ENCODE assay signal across 8 cellular contexts in the genomic region with DNA sequence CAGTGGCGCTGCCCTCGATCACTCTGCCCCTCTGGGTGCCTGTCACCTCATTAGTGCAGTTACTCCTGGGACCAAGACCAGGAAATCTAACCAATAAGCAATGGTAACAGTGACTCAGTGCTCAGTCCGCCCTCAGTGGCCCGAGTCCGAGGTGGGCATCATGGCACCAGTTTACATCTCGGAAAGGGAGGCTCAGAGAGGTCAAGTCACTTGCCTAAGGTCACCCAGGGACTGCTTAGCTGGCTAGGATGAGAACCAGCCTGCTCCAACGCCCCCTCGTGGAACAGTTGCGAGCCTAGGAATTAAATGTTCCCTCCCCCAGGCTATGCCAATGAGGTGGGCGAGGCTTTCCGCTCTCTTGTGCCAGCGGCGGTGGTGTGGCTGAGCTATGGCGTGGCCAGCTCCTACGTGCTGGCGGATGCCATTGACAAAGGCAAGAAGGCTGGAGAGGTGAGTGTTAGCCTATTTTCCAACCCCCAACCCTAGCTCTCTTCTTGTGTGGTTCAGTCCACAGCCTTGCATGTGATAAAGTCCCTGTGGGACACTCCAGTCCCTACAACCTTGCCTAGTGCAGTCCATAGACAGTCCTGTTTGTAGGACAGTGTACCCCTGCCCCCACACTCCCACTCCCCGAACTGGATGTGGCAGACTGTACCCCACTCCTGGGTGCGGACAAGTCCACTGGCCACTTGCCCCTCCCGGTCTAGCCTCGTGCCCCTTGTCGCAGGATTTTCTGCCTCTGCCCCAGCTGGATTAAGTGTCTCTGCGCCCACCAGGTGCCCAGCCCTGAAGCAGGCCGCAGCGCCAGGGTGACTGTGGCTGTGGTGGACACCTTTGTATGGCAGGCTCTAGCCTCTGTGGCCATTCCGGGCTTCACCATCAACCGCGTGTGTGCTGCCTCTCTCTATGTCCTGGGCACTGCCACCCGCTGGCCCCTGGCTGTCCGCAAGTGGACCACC. TPM values are rescaled to one million over a fixed set of nuclear protein-coding genes. Genes with fewer than 3 reads are reported as not detected.
DNase-seq lines count a peak whose midpoint lies in the region; ATAC-seq, FAIRE-seq and TF ChIP-seq lines count a peak whose summit lies in the region.

No MANE protein-coding gene starts in this region.

- ATAC-seq in HepG2 (peak; percentile 16), HG03469 (IDR thresholded peaks at IDR 0.05; ENCODE audit: unreplicated experiment) (no peak)

- no TSS peak for BruUV-seq in HepG2 (replicated peaks; lab: Mats Ljungman, UMichigan)

- no peaks in the 10 kb centered on the region for H3K9me3 Mint-ChIP-seq in activated CD4-positive, alpha-beta T cell treated with anti-CD3 and anti-CD28 coated beads, Interleukin-2, amount 10 ng/mL, durations not matched to agents 24 days and 14 days

- no peaks in the 10 kb centered on the region for H3K79me2 ChIP-seq in GM23248 (ENCODE audit: insufficient read depth)
- peaks cover 12% of the 10 kb centered on the region for H3K79me2 ChIP-seq in HepG2 (ENCODE audit: insufficient read depth, low read length)

- peaks cover 19% of the 10 kb centered on the region for H3F3A ChIP-seq in GM23248 (ENCODE audit: insufficient read depth)

- no peaks in the 10 kb centered on the region for H4K20me1 ChIP-seq in GM23248 (ENCODE audit: insufficient read depth)
- no peaks in the 10 kb centered on the region for H4K20me1 ChIP-seq in HepG2 (ENCODE audit: insufficient read depth, low read length)

- peak; percentile 76 for TF ChIP-seq RAD21 in HepG2 (CRISPR knock-in tag; IDR thresholded peaks at IDR 0.05)

- no peaks in the 10 kb centered on the region for H3K36me3 ChIP-seq in GM23248 (ENCODE audit: low read depth)
- no peaks in the 10 kb centered on the region for H3K36me3 ChIP-seq in colonic mucosa
- peaks cover 0 to 5% of the 10 kb centered on the region in 2 experiments; a peak in 2 of 5 replicates for H3K36me3 ChIP-seq in HepG2 (replicated peaks in 1 of 2; ENCODE audit: control insufficient read depth in 1 of 2, insufficient read depth in 2 of 2, low read length in 2 of 2)

- peak overlapping the region; percentile 79 for H3K4me3 ChIP-seq in GM23248
- peak overlapping the region; percentile 64 for H3K4me3 ChIP-seq in colonic mucosa
- peak overlapping the region; percentile 68 to 89 (median 68); a peak in 5 of 6 replicates for H3K4me3 ChIP-seq in HepG2 (replicated peaks in 1 of 3; ENCODE audit: insufficient read depth in 1 of 3, low read depth in 2 of 3, low read length in 3 of 3)

- peaks cover 18% of the 10 kb centered on the region for H3K4me1 ChIP-seq in GM23248 (ENCODE audit: insufficient read depth)
- peaks cover 18% of the 10 kb centered on the region for H3K4me1 ChIP-seq in colonic mucosa
- peaks cover 31% of the 10 kb centered on the region for H3K4me1 ChIP-seq in HepG2 (ENCODE audit: insufficient read depth, low read length)

- POLR2A ChIA-PET in HepG2 (lab: Yijun Ruan, JAX), result interaction anchor here (1.0 to 7.2 kb wide), 3 partner anchors 13 to 39 kb away, joined by 3 to 164 read pairs (median 5); partner anchors contain the start of genes RNF215 and SEC14L2

- H3K27me3 ChIP-seq in GM23248 (replicated peaks; ENCODE audit: insufficient read depth), result no peaks in the 10 kb centered on the region
- H3K27me3 ChIP-seq in colonic mucosa, result no peaks in the 10 kb centered on the region
- H3K27me3 ChIP-seq in HepG2 (ENCODE audit: control insufficient read depth in 1 of 2, insufficient read depth in 2 of 2, low read length in 2 of 2), result no peaks in the 10 kb centered on the region

- no peak for TF ChIP-seq EP300 in HepG2 (IDR thresholded peaks at IDR 0.05; ENCODE audit: low read depth in 2 of 2, low read length in 2 of 2)
- no peak for TF ChIP-seq EP300 in HepG2 (CRISPR knock-in tag; IDR thresholded peaks at IDR 0.05; ENCODE audit: borderline replicate concordance)

- CTCF ChIA-PET in HepG2 (lab: Yijun Ruan, JAX; ENCODE audit: low intra/inter-chr PET ratio, low total read pairs), result interaction anchor here (1.4 to 2.5 kb wide), 3 partner anchors 35 to 40 kb away, joined by 4 to 43 read pairs (median 5); partner anchors contain the start of gene RNF215

- H3K27ac ChIP-seq in GM23248 (peak overlapping the region; percentile 97), colonic mucosa (peak overlapping the region; percentile 94), HepG2 (ENCODE audit: extremely low read length, insufficient read depth, low read length) (peak overlapping the region; percentile 70)

- H2AFZ ChIP-seq in GM23248 (peak overlapping the region; percentile 74), HepG2 (ENCODE audit: low read length) (no peak overlapping the region)

- no peaks in the 10 kb centered on the region for H3K27me3 Mint-ChIP-seq in activated CD4-positive, alpha-beta T cell treated with anti-CD3 and anti-CD28 coated beads, Interleukin-2, amount 10 ng/mL, durations not matched to agents 24 days and 14 days

- no peaks in the 10 kb centered on the region for H3K9me2 ChIP-seq in GM23248 (ENCODE audit: insufficient read depth)

- peak; percentile 72 for TF ChIP-seq CTCF in colonic mucosa (IDR thresholded peaks at IDR 0.05)
- peak; percentile 76 for TF ChIP-seq CTCF in HepG2 (CRISPR knock-in tag; IDR thresholded peaks at IDR 0.05)

- H3K9me3 ChIP-seq in GM23248 (ENCODE audit: low read depth) (no peaks in the 10 kb centered on the region), colonic mucosa (no peaks in the 10 kb centered on the region), HepG2 (ENCODE audit: low read length) (no peaks in the 10 kb centered on the region)

- in situ Hi-C loops in GM23248 (cut with MboI), result no loop called here
- in situ Hi-C loops in HepG2 (cut with HindIII; ENCODE audit: extremely low pct_ligation_motif_present, low pct_unique_long_range_greater_than_20kb), result loop anchor here (5.0 kb wide), 1 partner anchor 34 kb away; no protein-coding TSS in a partner anchor

- peak overlapping the region; percentile 98 for H3K27ac Mint-ChIP-seq in activated CD4-positive, alpha-beta T cell treated with anti-CD3 and anti-CD28 coated beads, Interleukin-2, amount 10 ng/mL, durations not matched to agents 24 days and 14 days

- intact Hi-C loops in activated CD4-positive, alpha-beta T cell treated with anti-CD3 and anti-CD28 coated beads, Interleukin-2, amount 10 ng/mL, durations not matched to agents 24 days and 14 days (cut with micrococcal nuclease), result loop anchor here (1.0 to 10.0 kb wide), 8 partner anchors 9 to 1068 kb away; partner anchors contain the start of genes NF2, SFI1, UQCR10 and ZMAT5
- intact Hi-C loops in colonic mucosa (cut with DNase I), result loop anchor here (5.0 kb wide), 1 partner anchor 34 kb away; no protein-coding TSS in a partner anchor
- intact Hi-C loops in HepG2 (cut with micrococcal nuclease; ENCODE audit: unreplicated experiment), result loop anchor here (1.0 kb wide), 1 partner anchor 35 kb away; no protein-coding TSS in a partner anchor

- H3K4me2 ChIP-seq in GM23248 (ENCODE audit: unreplicated experiment) (peak overlapping the region; percentile 88), HepG2 (ENCODE audit: low read depth, low read length) (peak overlapping the region; percentile 99)

- TF ChIP-seq POLR2A in HepG2 (IDR thresholded peaks at IDR 0.05; ENCODE audit: insufficient read depth in 1 of 2, low read depth in 2 of 2, low read length in 2 of 2), result no peak

- FAIRE-seq in HepG2 (lab: Jason Lieb, UNC), result peak; percentile 71

- peak overlapping the region; percentile 99 for H3K4me3 Mint-ChIP-seq in activated CD4-positive, alpha-beta T cell treated with anti-CD3 and anti-CD28 coated beads, Interleukin-2, amount 10 ng/mL, durations not matched to agents 24 days and 14 days

- H3K4me1 Mint-ChIP-seq in activated CD4-positive, alpha-beta T cell treated with anti-CD3 and anti-CD28 coated beads, Interleukin-2, amount 10 ng/mL, durations not matched to agents 24 days and 14 days, result peaks cover 43% of the 10 kb centered on the region

- WGBS in GM23248 (ENCODE audit: low coverage in 1 of 2, low lambda C conversion rate in 2 of 2, missing lambda C conversion rate in 2 of 2), 2 experiments, result 45 to 47% methylated on average over 29 of the region's 29 CpGs
- 77% methylated on average over 27 of the region's 29 CpGs for WGBS in HepG2 (ENCODE audit: low lambda C conversion rate)

- peaks cover 45% of the 10 kb centered on the region for H3K36me3 Mint-ChIP-seq in activated CD4-positive, alpha-beta T cell treated with anti-CD3 and anti-CD28 coated beads, Interleukin-2, amount 10 ng/mL, durations not matched to agents 24 days and 14 days (ENCODE audit: low read depth)

- DNase-seq in 8988T (peak; percentile 75), GM23248 (peak; percentile 92), NCI-H524 (lab: John Stamatoyannopoulos, UW) (peak; percentile 72 to 76), colonic mucosa (peak; percentile 95), HepG2 (ENCODE audit: low spot score) (peak; percentile 70)
- peak; percentile 95 for DNase-seq in activated CD4-positive, alpha-beta T cell treated with anti-CD3 and anti-CD28 coated beads, Interleukin-2, amount 10 ng/mL, durations not matched to agents 24 days and 14 days
- DNase-seq in stimulated activated CD4-positive, alpha-beta T cell treated with anti-CD3 and anti-CD28 coated beads, Interleukin-2, amount 100 ng/mL, for 48 hours, result peak; percentile 80 to 91

- H3K9ac ChIP-seq in GM23248, result peak overlapping the region; percentile 91
- H3K9ac ChIP-seq in colonic mucosa (ENCODE audit: low read depth in 2 of 2, low read length in 2 of 2), result peak overlapping the region; percentile 79 to 83
- H3K9ac ChIP-seq in HepG2 (ENCODE audit: insufficient read depth, low read depth, low read length), result peak overlapping the region; percentile 68; the same call in 1 of the 2 replicates

RNA-seq across cellular contexts. Expression of gene MTFP1, which starts 1.1 kb away (rescaled TPM):
- 6.6 and 18.3 TPM in 2 replicates for total RNA-seq in GM23248 (2014; rRNA removed; shearing (Covaris generic))
- polyA plus RNA-seq in GM23248 (2016; fragmentation: Nextera tagmentation; extraction: Ambion mirVana) (8.1 and 8.5 TPM in 2 replicates), HepG2 (2011; rRNA removed) (29.5 TPM in 2 replicates)
- 79.3 and 80.5 TPM in 2 replicates for total RNA-seq in activated CD4-positive, alpha-beta T cell treated with anti-CD3 and anti-CD28 coated beads, Interleukin-2, amount 10 ng/mL, durations not matched to agents 24 days and 14 days
- total RNA-seq in colonic mucosa (10 to 100 TPM; 39.7 to 55.1 TPM), HepG2 (2016; rRNA removed; fragmentation: Illumina TruSeq; extraction: Trizol) (40.3 and 45.6 TPM in 2 replicates)
- total RNA-seq in HepG2 (2016; cell fraction: cytosol; rRNA removed; fragmentation: Illumina TruSeq; extraction: Trizol; ENCODE audit: low read depth), result 33.4 and 35.3 TPM in 2 replicates
- total RNA-seq in HepG2 (2016; cell fraction: insoluble cytoplasmic fraction; rRNA removed; fragmentation: Illumina TruSeq; extraction: Trizol), result 40.9 and 46.1 TPM in 2 replicates
- total RNA-seq in HepG2 (2016; cell fraction: membrane; rRNA removed; fragmentation: Illumina TruSeq; extraction: Trizol), result 44.5 and 56.8 TPM in 2 replicates
- total RNA-seq in HepG2 (2016; cell fraction: nucleus; rRNA removed; fragmentation: Illumina TruSeq; extraction: Trizol), result 24.5 and 30.0 TPM in 2 replicates
- polyA plus RNA-seq in HepG2 (2011; cell fraction: cytosol; rRNA removed), result 33.0 and 55.8 TPM in 2 replicates
- 33.3 and 33.4 TPM in 2 replicates for polyA plus RNA-seq in HepG2 (2011; cell fraction: nucleus; rRNA removed)
- 16.5 and 23.5 TPM in 2 replicates for polyA plus RNA-seq in HepG2 (2012)
- polyA plus RNA-seq in HepG2 (2016; cell fraction: cytosol; fragmentation: Illumina TruSeq; extraction: Trizol; ENCODE audit: low read depth), result 26.8 and 41.3 TPM in 2 replicates
- polyA plus RNA-seq in HepG2 (2016; cell fraction: insoluble cytoplasmic fraction; fragmentation: Illumina TruSeq; extraction: Trizol; ENCODE audit: low read depth), result 32.6 and 35.9 TPM in 2 replicates
- 36.2 and 46.2 TPM in 2 replicates for polyA plus RNA-seq in HepG2 (2016; cell fraction: membrane; fragmentation: Illumina TruSeq; extraction: Trizol; ENCODE audit: low read depth)
- 42.3 and 44.8 TPM in 2 replicates for polyA plus RNA-seq in HepG2 (2016; cell fraction: nucleus; fragmentation: Illumina TruSeq; extraction: Trizol; ENCODE audit: insufficient read depth, low read depth)
- 41.9 and 45.1 TPM in 2 replicates for polyA minus RNA-seq in HepG2 (2011; rRNA and poly(A)+ RNA removed; ENCODE audit: low replicate concordance)
- polyA minus RNA-seq in HepG2 (2011; cell fraction: cytosol; rRNA and poly(A)+ RNA removed), result 13.7 and 14.0 TPM in 2 replicates
- polyA minus RNA-seq in HepG2 (2011; cell fraction: nucleus; rRNA and poly(A)+ RNA removed), result 5.2 and 9.7 TPM in 2 replicates

RNA-seq across cellular contexts. Expression of gene SEC14L2, which starts 29.9 kb away (rescaled TPM):
- total RNA-seq in GM23248 (2014; rRNA removed; shearing (Covaris generic)), result 41.9 and 54.6 TPM in 2 replicates
- polyA plus RNA-seq in GM23248 (2016; fragmentation: Nextera tagmentation; extraction: Ambion mirVana) (23.3 and 26.6 TPM in 2 replicates), HepG2 (2011; rRNA removed) (5.1 and 9.1 TPM in 2 replicates)
- 25.1 and 26.7 TPM in 2 replicates for total RNA-seq in activated CD4-positive, alpha-beta T cell treated with anti-CD3 and anti-CD28 coated beads, Interleukin-2, amount 10 ng/mL, durations not matched to agents 24 days and 14 days
- total RNA-seq in colonic mucosa (10 to 100 TPM in 1 of 2 donors, 1 to 10 TPM in 1; 2.0 to 10.3 TPM), HepG2 (2016; rRNA removed; fragmentation: Illumina TruSeq; extraction: Trizol) (4.1 and 5.3 TPM in 2 replicates)
- 0.71 and 0.88 TPM in 2 replicates for total RNA-seq in HepG2 (2016; cell fraction: cytosol; rRNA removed; fragmentation: Illumina TruSeq; extraction: Trizol; ENCODE audit: low read depth)
- total RNA-seq in HepG2 (2016; cell fraction: insoluble cytoplasmic fraction; rRNA removed; fragmentation: Illumina TruSeq; extraction: Trizol), result 5.1 TPM in 2 replicates
- 2.0 and 2.8 TPM in 2 replicates for total RNA-seq in HepG2 (2016; cell fraction: membrane; rRNA removed; fragmentation: Illumina TruSeq; extraction: Trizol)
- 3.5 and 5.0 TPM in 2 replicates for total RNA-seq in HepG2 (2016; cell fraction: nucleus; rRNA removed; fragmentation: Illumina TruSeq; extraction: Trizol)
- 6.9 and 7.2 TPM in 2 replicates for polyA plus RNA-seq in HepG2 (2011; cell fraction: cytosol; rRNA removed)
- 13.4 and 15.2 TPM in 2 replicates for polyA plus RNA-seq in HepG2 (2011; cell fraction: nucleus; rRNA removed)
- 4.1 and 4.7 TPM in 2 replicates for polyA plus RNA-seq in HepG2 (2012)
- polyA plus RNA-seq in HepG2 (2016; cell fraction: cytosol; fragmentation: Illumina TruSeq; extraction: Trizol; ENCODE audit: low read depth), result 1.8 and 2.4 TPM in 2 replicates
- 5.3 and 5.4 TPM in 2 replicates for polyA plus RNA-seq in HepG2 (2016; cell fraction: insoluble cytoplasmic fraction; fragmentation: Illumina TruSeq; extraction: Trizol; ENCODE audit: low read depth)
- 1.9 and 2.3 TPM in 2 replicates for polyA plus RNA-seq in HepG2 (2016; cell fraction: membrane; fragmentation: Illumina TruSeq; extraction: Trizol; ENCODE audit: low read depth)
- polyA plus RNA-seq in HepG2 (2016; cell fraction: nucleus; fragmentation: Illumina TruSeq; extraction: Trizol; ENCODE audit: insufficient read depth, low read depth), result 5.5 and 6.3 TPM in 2 replicates
- 13.5 and 19.9 TPM in 2 replicates for polyA minus RNA-seq in HepG2 (2011; rRNA and poly(A)+ RNA removed; ENCODE audit: low replicate concordance)
- 4.4 and 5.6 TPM in 2 replicates for polyA minus RNA-seq in HepG2 (2011; cell fraction: cytosol; rRNA and poly(A)+ RNA removed)
- polyA minus RNA-seq in HepG2 (2011; cell fraction: nucleus; rRNA and poly(A)+ RNA removed), result 11.5 and 19.1 TPM in 2 replicates

RNA-seq across cellular contexts. Expression of gene RNF215, which starts 39.5 kb away (rescaled TPM):
- total RNA-seq in GM23248 (2014; rRNA removed; shearing (Covaris generic)), result 29.9 and 45.1 TPM in 2 replicates
- polyA plus RNA-seq in GM23248 (2016; fragmentation: Nextera tagmentation; extraction: Ambion mirVana) (2.7 and 2.9 TPM in 2 replicates), HepG2 (2011; rRNA removed) (6.1 and 9.2 TPM in 2 replicates)
- 10.4 and 15.2 TPM in 2 replicates for total RNA-seq in activated CD4-positive, alpha-beta T cell treated with anti-CD3 and anti-CD28 coated beads, Interleukin-2, amount 10 ng/mL, durations not matched to agents 24 days and 14 days
- total RNA-seq in colonic mucosa (1 to 10 TPM; 5.8 to 9.4 TPM), HepG2 (2016; rRNA removed; fragmentation: Illumina TruSeq; extraction: Trizol) (2.4 and 5.3 TPM in 2 replicates)
- 1.6 and 1.9 TPM in 2 replicates for total RNA-seq in HepG2 (2016; cell fraction: cytosol; rRNA removed; fragmentation: Illumina TruSeq; extraction: Trizol; ENCODE audit: low read depth)
- total RNA-seq in HepG2 (2016; cell fraction: insoluble cytoplasmic fraction; rRNA removed; fragmentation: Illumina TruSeq; extraction: Trizol), result 2.5 and 5.7 TPM in 2 replicates
- total RNA-seq in HepG2 (2016; cell fraction: membrane; rRNA removed; fragmentation: Illumina TruSeq; extraction: Trizol), result 2.5 and 3.5 TPM in 2 replicates
- 7.1 and 8.8 TPM in 2 replicates for total RNA-seq in HepG2 (2016; cell fraction: nucleus; rRNA removed; fragmentation: Illumina TruSeq; extraction: Trizol)
- 3.8 and 4.9 TPM in 2 replicates for polyA plus RNA-seq in HepG2 (2011; cell fraction: cytosol; rRNA removed)
- 55.4 and 60.1 TPM in 2 replicates for polyA plus RNA-seq in HepG2 (2011; cell fraction: nucleus; rRNA removed)
- 5.4 and 7.0 TPM in 2 replicates for polyA plus RNA-seq in HepG2 (2012)
- polyA plus RNA-seq in HepG2 (2016; cell fraction: cytosol; fragmentation: Illumina TruSeq; extraction: Trizol; ENCODE audit: low read depth), result 1.1 and 1.2 TPM in 2 replicates
- 1.6 and 1.8 TPM in 2 replicates for polyA plus RNA-seq in HepG2 (2016; cell fraction: insoluble cytoplasmic fraction; fragmentation: Illumina TruSeq; extraction: Trizol; ENCODE audit: low read depth)
- 1.9 and 2.2 TPM in 2 replicates for polyA plus RNA-seq in HepG2 (2016; cell fraction: membrane; fragmentation: Illumina TruSeq; extraction: Trizol; ENCODE audit: low read depth)
- polyA plus RNA-seq in HepG2 (2016; cell fraction: nucleus; fragmentation: Illumina TruSeq; extraction: Trizol; ENCODE audit: insufficient read depth, low read depth), result 17.7 and 18.4 TPM in 2 replicates
- polyA minus RNA-seq in HepG2 (2011; rRNA and poly(A)+ RNA removed; ENCODE audit: low replicate concordance), result 10.6 and 16.6 TPM in 2 replicates
- 2.3 and 4.5 TPM in 2 replicates for polyA minus RNA-seq in HepG2 (2011; cell fraction: cytosol; rRNA and poly(A)+ RNA removed)
- 12.6 and 12.9 TPM in 2 replicates for polyA minus RNA-seq in HepG2 (2011; cell fraction: nucleus; rRNA and poly(A)+ RNA removed)

RNA-seq across cellular contexts. Expression of gene SEC14L3, which starts 45.1 kb away (rescaled TPM):
- not detected in 2 replicates for total RNA-seq in GM23248 (2014; rRNA removed; shearing (Covaris generic))
- polyA plus RNA-seq in GM23248 (2016; fragmentation: Nextera tagmentation; extraction: Ambion mirVana), result not detected in 2 replicates
- total RNA-seq in activated CD4-positive, alpha-beta T cell treated with anti-CD3 and anti-CD28 coated beads, Interleukin-2, amount 10 ng/mL, durations not matched to agents 24 days and 14 days, result not detected in 2 replicates
- total RNA-seq in colonic mucosa, result not detected
- total RNA-seq in HepG2 (2016; rRNA removed; fragmentation: Illumina TruSeq; extraction: Trizol), result not detected in 2 replicates
- total RNA-seq in HepG2 (2016; cell fraction: cytosol; rRNA removed; fragmentation: Illumina TruSeq; extraction: Trizol; ENCODE audit: low read depth), result not detected in 2 replicates
- total RNA-seq in HepG2 (2016; cell fraction: insoluble cytoplasmic fraction; rRNA removed; fragmentation: Illumina TruSeq; extraction: Trizol), result not detected in 2 replicates
- not detected in 2 replicates for total RNA-seq in HepG2 (2016; cell fraction: membrane; rRNA removed; fragmentation: Illumina TruSeq; extraction: Trizol)
- total RNA-seq in HepG2 (2016; cell fraction: nucleus; rRNA removed; fragmentation: Illumina TruSeq; extraction: Trizol), result not detected in 2 replicates
- polyA plus RNA-seq in HepG2 (2011; rRNA removed), result not detected in 2 replicates
- not detected in 2 replicates for polyA plus RNA-seq in HepG2 (2011; cell fraction: cytosol; rRNA removed)
- polyA plus RNA-seq in HepG2 (2011; cell fraction: nucleus; rRNA removed), result not detected in 2 replicates
- polyA plus RNA-seq in HepG2 (2012), result not detected in 2 replicates
- not detected in 2 replicates for polyA plus RNA-seq in HepG2 (2016; cell fraction: cytosol; fragmentation: Illumina TruSeq; extraction: Trizol; ENCODE audit: low read depth)
- not detected in 2 replicates for polyA plus RNA-seq in HepG2 (2016; cell fraction: insoluble cytoplasmic fraction; fragmentation: Illumina TruSeq; extraction: Trizol; ENCODE audit: low read depth)
- not detected in 2 replicates for polyA plus RNA-seq in HepG2 (2016; cell fraction: membrane; fragmentation: Illumina TruSeq; extraction: Trizol; ENCODE audit: low read depth)
- not detected in 2 replicates for polyA plus RNA-seq in HepG2 (2016; cell fraction: nucleus; fragmentation: Illumina TruSeq; extraction: Trizol; ENCODE audit: insufficient read depth, low read depth)
- polyA minus RNA-seq in HepG2 (2011; rRNA and poly(A)+ RNA removed; ENCODE audit: low replicate concordance), result 0.07 TPM in 1 of 2 replicates, not detected in the other
- not detected in 2 replicates for polyA minus RNA-seq in HepG2 (2011; cell fraction: cytosol; rRNA and poly(A)+ RNA removed)
- not detected in 2 replicates for polyA minus RNA-seq in HepG2 (2011; cell fraction: nucleus; rRNA and poly(A)+ RNA removed)
